ENCODE assay signal across 1 cellular context in the genomic region with DNA sequence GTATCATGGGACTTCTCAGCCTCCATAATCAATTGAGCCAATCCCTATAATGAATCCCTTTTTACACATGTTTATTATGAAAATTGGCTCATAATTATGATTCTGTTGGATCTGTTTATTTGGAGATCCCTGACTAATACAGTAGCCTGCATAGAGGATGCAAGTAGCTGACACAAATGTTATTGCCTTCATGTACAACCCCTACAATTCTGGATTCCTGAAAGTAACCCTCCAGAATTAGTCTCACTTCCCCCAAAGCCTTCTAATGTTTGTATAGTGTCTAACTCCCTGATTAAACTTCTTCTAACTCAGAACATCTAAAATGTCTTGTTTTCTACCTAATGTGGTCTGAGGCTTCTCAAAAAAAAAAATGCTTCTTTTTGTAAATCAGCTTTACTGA.
TF ChIP-seq lines count a peak whose summit lies in the region.

No MANE protein-coding gene starts in this region.

TF ChIP-seq in A549, 52 proteins besides CTCF, POLR2A, EP300 and RAD21 (continued from another document):
- TF ChIP-seq FOSB (CRISPR knock-in tag; IDR thresholded peaks at IDR 0.05), result no peak
- no peak for TF ChIP-seq ZC3H11A (IDR thresholded peaks at IDR 0.05)
- TF ChIP-seq FOSL2 (IDR thresholded peaks at IDR 0.05), result no peak
- TF ChIP-seq FOSL2 (CRISPR knock-in tag; IDR thresholded peaks at IDR 0.05), result no peak
